ENCODE assay signal across 21 cellular contexts in the genomic region with DNA sequence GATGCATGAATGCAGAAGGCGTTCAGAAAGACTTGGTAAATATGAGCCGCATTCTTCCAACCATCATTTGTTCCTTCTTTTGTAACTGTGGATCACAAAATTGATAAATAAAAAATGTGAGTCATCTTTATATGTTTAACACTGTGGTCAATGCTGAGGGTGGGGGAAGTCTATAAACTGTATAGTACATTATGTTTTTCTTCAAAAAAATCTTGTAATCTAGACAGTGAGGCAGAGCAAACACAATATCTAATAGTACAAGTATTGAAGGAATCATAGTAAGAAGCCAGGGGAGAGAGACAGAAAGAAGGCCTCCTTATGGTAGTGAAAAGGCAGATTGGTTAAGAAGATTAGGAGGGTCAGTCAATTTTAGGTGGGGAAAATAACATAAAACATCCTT. TPM values are rescaled to one million over a fixed set of nuclear protein-coding genes. Genes with fewer than 3 reads are reported as not detected.
A peak's percentile ranks its signal among the peaks of the same experiment; 100 is the strongest.
DNase-seq lines count a peak whose midpoint lies in the region; ATAC-seq, FAIRE-seq and TF ChIP-seq lines count a peak whose summit lies in the region.
"Had no signal": no experiment of that assay in that cellular context is flagged by ENCODE, and none has a peak within 500 bp of the region (broad histone marks: within the 10 kb centered on the region; RNA-seq: fewer than 3 reads in every experiment).

No MANE protein-coding gene starts in this region.

- H3K4me2 ChIP-seq in PC-3 (ENCODE audit: low read length) (no peak overlapping the region), osteoblast (ENCODE audit: insufficient read depth, low read length) (no peak overlapping the region)

- H3K36me3 Mint-ChIP-seq in stimulated activated naive CD8-positive, alpha-beta T cell treated with anti-CD3 and anti-CD28 coated beads, Interleukin-15, Interleukin-2, amounts not matched to agents 100 ng/mL and 50 ng/mL, for 24 hours (ENCODE audit: low read depth), result no peaks in the 10 kb centered on the region
- H3K36me3 Mint-ChIP-seq: CD4-positive, CD25-positive, alpha-beta regulatory T cell; CD8-positive, alpha-beta memory T cell had no signal

- H3K4me1 ChIP-seq in PC-3 (ENCODE audit: insufficient read depth, low read length) (peaks cover 7% of the 10 kb centered on the region; the same call in 1 of the 2 replicates), osteoblast (ENCODE audit: insufficient read depth, low read length) (no peaks in the 10 kb centered on the region), small intestine (ENCODE audit: control insufficient read depth in 2 of 2, insufficient read depth in 1 of 2, low read depth in 1 of 2, low read length in 1 of 2) (no peaks in the 10 kb centered on the region)
- H3K4me1 ChIP-seq: BE2C had no signal

- CTCF ChIA-PET in PC-3 (lab: Charles Lee), result no interaction called here

- FAIRE-seq in small intestine (lab: Jason Lieb, UNC), result no peak
- FAIRE-seq: A204.1, GM12892, GM18507 had no signal

- POLR2A ChIA-PET in PC-3 (lab: Charles Lee; ENCODE audit: unreplicated experiment), result no interaction called here

- H3K27me3 ChIP-seq in PC-3 (ENCODE audit: low read length) (no peaks in the 10 kb centered on the region), osteoblast (ENCODE audit: insufficient read depth, low read length) (no peaks in the 10 kb centered on the region), small intestine (ENCODE audit: control insufficient read depth in 2 of 2, insufficient read depth in 2 of 2, low read length in 2 of 2) (no peaks in the 10 kb centered on the region)
- H3K27me3 ChIP-seq: BE2C had no signal

- no peak overlapping the region for H3K4me3 ChIP-seq in PC-3 (ENCODE audit: low read length)
- no peak overlapping the region for H3K4me3 ChIP-seq in osteoblast (ENCODE audit: insufficient read depth, low read length)
- no peak overlapping the region for H3K4me3 ChIP-seq in small intestine (ENCODE audit: low read depth in 1 of 2, low read length in 2 of 2)
- H3K4me3 ChIP-seq: GM23248 had no signal

- H3K9me2 ChIP-seq in PC-3 (replicated peaks; ENCODE audit: low read length), result no peaks in the 10 kb centered on the region

- no peak overlapping the region for H2AFZ ChIP-seq in PC-3 (ENCODE audit: low read length)
- H2AFZ ChIP-seq in osteoblast (ENCODE audit: low read length), result no peak overlapping the region
- H2AFZ ChIP-seq: GM23248 had no signal

- no peak overlapping the region for H3K27ac ChIP-seq in PC-3 (ENCODE audit: low read length)
- peak overlapping the region; percentile 6 for H3K27ac ChIP-seq in osteoblast (ENCODE audit: low read depth, low read length)
- H3K27ac ChIP-seq in small intestine (ENCODE audit: low read depth in 1 of 2, low read length in 1 of 2), result no peak overlapping the region
- H3K27ac ChIP-seq: GM23248, HL-60 had no signal

- no peak for TF ChIP-seq CTCF in PC-3 (conservative IDR thresholded peaks at IDR 0.05; ENCODE audit: low read depth, low read length)
- TF ChIP-seq CTCF in osteoblast (IDR thresholded peaks at IDR 0.05; ENCODE audit: extremely low read depth, low read depth, low read length), result no peak

- H3K4me1 Mint-ChIP-seq in stimulated activated naive CD8-positive, alpha-beta T cell treated with anti-CD3 and anti-CD28 coated beads, Interleukin-15, Interleukin-2, amounts not matched to agents 100 ng/mL and 50 ng/mL, for 24 hours (ENCODE audit: low read depth), result peaks cover 5% of the 10 kb centered on the region
- H3K4me1 Mint-ChIP-seq: CD4-positive, CD25-positive, alpha-beta regulatory T cell; CD8-positive, alpha-beta memory T cell; IgD-negative memory B cell had no signal

- H3F3A ChIP-seq in PC-3 (ENCODE audit: low read length, unreplicated experiment), result no peaks in the 10 kb centered on the region

- H3K9ac ChIP-seq in PC-3 (ENCODE audit: low read length), result no peak overlapping the region
- H3K9ac ChIP-seq: GM23248 had no signal

- no peak for ATAC-seq in stimulated activated naive CD8-positive, alpha-beta T cell treated with anti-CD3 and anti-CD28 coated beads, Interleukin-15, Interleukin-2, amounts not matched to agents 100 U/mL and 50 U/mL, for 24 hours
- ATAC-seq in PC-3, result peak; percentile 97

- H3K9me3 ChIP-seq in PC-3 (ENCODE audit: low read length) (no peaks in the 10 kb centered on the region), osteoblast (ENCODE audit: low read depth, low read length) (no peaks in the 10 kb centered on the region), small intestine (ENCODE audit: control insufficient read depth, low read depth) (no peaks in the 10 kb centered on the region)
- H3K9me3 ChIP-seq: BE2C had no signal

- H3K79me2 ChIP-seq in PC-3 (ENCODE audit: low read length) (no peaks in the 10 kb centered on the region), osteoblast (ENCODE audit: insufficient read depth, low read length) (no peaks in the 10 kb centered on the region)

- H4K20me1 ChIP-seq in PC-3 (ENCODE audit: low read length) (no peaks in the 10 kb centered on the region), osteoblast (ENCODE audit: insufficient read depth, low read length) (no peaks in the 10 kb centered on the region)

- 93 to 95% (median 94%) methylated on average over 2 of the region's 2 CpGs for WGBS in small intestine, 3 donors

- no peaks in the 10 kb centered on the region for H3K9me3 Mint-ChIP-seq in stimulated activated naive CD8-positive, alpha-beta T cell treated with anti-CD3 and anti-CD28 coated beads, Interleukin-15, Interleukin-2, amounts not matched to agents 100 ng/mL and 50 ng/mL, for 24 hours

- no peak for DNase-seq in stimulated activated naive CD8-positive, alpha-beta T cell treated with anti-CD3 and anti-CD28 coated beads, Interleukin-15, Interleukin-2, amounts not matched to agents 100 U/mL and 50 U/mL, for 24 hours
- DNase-seq in PC-3 (peak; percentile 37), osteoblast (ENCODE audit: insufficient read length, low spot score, missing footprints) (no peak), small intestine (no peak)
- no peak for DNase-seq in activated CD4-positive, alpha-beta T cell treated with anti-CD3 and anti-CD28 coated beads for 48 hours
- DNase-seq: ACHN; BE2C; C1 segment of cervical spinal cord; CD4-positive, CD25-positive, alpha-beta regulatory T cell; CD8-positive, alpha-beta memory T cell; COR-L47; DMS 273 treated with DMSO at 0.1 percent for 48 hours; GDM1; GM23248; HCEC 1CT had no signal

- intact Hi-C loops in PC-3 (cut with micrococcal nuclease), result no loop called here

- H3K4me3 Mint-ChIP-seq in stimulated activated naive CD8-positive, alpha-beta T cell treated with anti-CD3 and anti-CD28 coated beads, Interleukin-15, Interleukin-2, amounts not matched to agents 100 ng/mL and 50 ng/mL, for 24 hours, result no peak overlapping the region
- H3K4me3 Mint-ChIP-seq: CD8-positive, alpha-beta memory T cell; IgD-negative memory B cell had no signal

- BruUV-seq in PC-3 (replicated peaks; lab: Mats Ljungman, UMichigan), result no TSS peak

- H3K27me3 Mint-ChIP-seq in stimulated activated naive CD8-positive, alpha-beta T cell treated with anti-CD3 and anti-CD28 coated beads, Interleukin-15, Interleukin-2, amounts not matched to agents 100 ng/mL and 50 ng/mL, for 24 hours, result no peaks in the 10 kb centered on the region
- H3K27me3 Mint-ChIP-seq: CD4-positive, CD25-positive, alpha-beta regulatory T cell; CD8-positive, alpha-beta memory T cell; IgD-negative memory B cell had no signal

- H3K36me3 ChIP-seq in PC-3 (ENCODE audit: low read depth, low read length), result no peaks in the 10 kb centered on the region
- H3K36me3 ChIP-seq in osteoblast (ENCODE audit: insufficient read depth, low read length), result peaks cover 18% of the 10 kb centered on the region
- H3K36me3 ChIP-seq in small intestine (ENCODE audit: control insufficient read depth in 2 of 2, insufficient read depth in 2 of 2, low read length in 2 of 2), result no peaks in the 10 kb centered on the region
- H3K36me3 ChIP-seq: BE2C had no signal

- H3K27ac Mint-ChIP-seq in stimulated activated naive CD8-positive, alpha-beta T cell treated with anti-CD3 and anti-CD28 coated beads, Interleukin-15, Interleukin-2, amounts not matched to agents 100 ng/mL and 50 ng/mL, for 24 hours, result peak overlapping the region; percentile 28
- H3K27ac Mint-ChIP-seq: CD4-positive, CD25-positive, alpha-beta regulatory T cell; CD8-positive, alpha-beta memory T cell; IgD-negative memory B cell had no signal

RNA-seq across cellular contexts. Expression of gene CALCRL, which starts 30.7 kb away (rescaled TPM):
- total RNA-seq in PC-3 (2014; rRNA removed), result not detected in 2 replicates
- total RNA-seq in osteoblast, result 5.6 and 7.6 TPM in 2 replicates
- 10 to 100 TPM in 1 of 3 donors, under 1 TPM in 2; 0.22 to 12.1 (median 0.27) TPM for polyA plus RNA-seq in small intestine
- total RNA-seq: CD8-positive, alpha-beta memory T cell had no signal
- polyA plus RNA-seq: IgD-negative memory B cell had no signal
